In the genomic region with DNA sequence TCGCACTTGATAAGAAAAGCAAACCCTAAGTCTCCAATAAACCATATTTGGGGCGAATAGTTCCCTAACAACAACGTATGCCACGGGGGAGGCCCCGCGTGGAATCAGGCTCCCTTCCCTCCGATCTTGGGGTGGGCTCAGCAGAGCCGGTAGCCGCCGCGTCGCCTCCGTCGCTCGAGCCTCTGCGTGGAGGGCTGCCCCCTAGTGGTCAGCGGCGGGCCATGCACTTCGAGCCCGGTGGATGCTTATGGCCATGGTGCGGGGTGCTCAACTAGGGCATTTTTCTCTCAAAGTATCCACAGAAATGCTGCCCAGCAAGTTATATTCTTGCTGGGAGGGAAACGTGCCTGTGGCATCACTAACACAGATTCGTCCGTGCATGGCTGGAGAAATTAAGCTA, we compare ENCODE assay signal across 8 cellular contexts.
DNase-seq lines count a peak whose midpoint lies in the region; ATAC-seq, FAIRE-seq and TF ChIP-seq lines count a peak whose summit lies in the region.
"Not testable (repeated sequence)": the region's sequence is repeated elsewhere in the genome, so short reads cannot be mapped to it uniquely, and the experiment has no call there.

No MANE protein-coding gene starts in this region.

- ATAC-seq in GM21360 (IDR thresholded peaks at IDR 0.05; ENCODE audit: unreplicated experiment) (peak; percentile 59), HG03108 (IDR thresholded peaks at IDR 0.05; ENCODE audit: unreplicated experiment) (peak; percentile 53), T-helper 17 cell (peak; percentile 66)

- H3K36me3 ChIP-seq in osteoblast (ENCODE audit: insufficient read depth, low read length), result not testable (repeated sequence)

- H3K27ac Mint-ChIP-seq in T-helper 17 cell, result not testable (repeated sequence)

- H3K27ac ChIP-seq in osteoblast (ENCODE audit: low read depth, low read length), result not testable (repeated sequence)

- H3K79me2 ChIP-seq in osteoblast (ENCODE audit: insufficient read depth, low read length), result not testable (repeated sequence)

- peak overlapping the region; percentile 49 for H3K4me3 Mint-ChIP-seq in T-helper 17 cell

- H3K4me1 Mint-ChIP-seq in T-helper 17 cell, result not testable (repeated sequence)

- not testable (repeated sequence) for FAIRE-seq in D721Med (lab: Jason Lieb, UNC)

- not testable (repeated sequence) for H3K4me2 ChIP-seq in osteoblast (ENCODE audit: insufficient read depth, low read length)

- DNase-seq in D721Med (ENCODE audit: insufficient read length, low spot score); fibroblast of pulmonary artery (ENCODE audit: low read depth); osteoblast (ENCODE audit: insufficient read length, low spot score, missing footprints): not testable (repeated sequence)
- peak; percentile 85 to 100 (median 94) for DNase-seq in T-helper 17 cell
- peak; percentile 90 for DNase-seq in activated effector memory CD4-positive, alpha-beta T cell treated with Interleukin-2 at 50 U/mL for 16 hours
- peak; percentile 90 to 92 for DNase-seq in stimulated activated CD8-positive, alpha-beta memory T cell treated with anti-CD3 and anti-CD28 coated beads, Interleukin-4, amount 100 ng/mL, for 4 hours (ENCODE audit: low read depth in 2 of 2, low spot score in 1 of 2)

- H3K27me3 ChIP-seq in osteoblast (ENCODE audit: insufficient read depth, low read length), result not testable (repeated sequence)

- not testable (repeated sequence) for H4K20me1 ChIP-seq in osteoblast (ENCODE audit: insufficient read depth, low read length)

- H3K9me3 ChIP-seq in T-helper 17 cell (ENCODE audit: control insufficient read depth, low read length, poor library complexity, severe bottlenecking); osteoblast (ENCODE audit: low read depth, low read length): not testable (repeated sequence)

- not testable (repeated sequence) for H3K27me3 Mint-ChIP-seq in T-helper 17 cell

- H3K4me1 ChIP-seq in osteoblast (ENCODE audit: insufficient read depth, low read length), result not testable (repeated sequence)

- H3K4me3 ChIP-seq in fibroblast of pulmonary artery (replicated peaks; ENCODE audit: low read depth, low read length) (peak overlapping the region; percentile 24), osteoblast (ENCODE audit: insufficient read depth, low read length) (peak overlapping the region; percentile 46)

- TF ChIP-seq CTCF in D721Med (IDR thresholded peaks at IDR 0.05; ENCODE audit: insufficient read depth, missing control alignments) (peak; percentile 49), fibroblast of pulmonary artery (IDR thresholded peaks at IDR 0.05; ENCODE audit: low read length, missing control alignments) (peak; percentile 13), osteoblast (IDR thresholded peaks at IDR 0.05; ENCODE audit: extremely low read depth, low read depth, low read length) (peak; percentile 21)

- H2AFZ ChIP-seq in osteoblast (ENCODE audit: low read length), result not testable (repeated sequence)

- not testable (repeated sequence) for H3K36me3 Mint-ChIP-seq in T-helper 17 cell (ENCODE audit: low read depth)
